Comparison of ENCODE assay signal across 17 cellular contexts in the genomic region with DNA sequence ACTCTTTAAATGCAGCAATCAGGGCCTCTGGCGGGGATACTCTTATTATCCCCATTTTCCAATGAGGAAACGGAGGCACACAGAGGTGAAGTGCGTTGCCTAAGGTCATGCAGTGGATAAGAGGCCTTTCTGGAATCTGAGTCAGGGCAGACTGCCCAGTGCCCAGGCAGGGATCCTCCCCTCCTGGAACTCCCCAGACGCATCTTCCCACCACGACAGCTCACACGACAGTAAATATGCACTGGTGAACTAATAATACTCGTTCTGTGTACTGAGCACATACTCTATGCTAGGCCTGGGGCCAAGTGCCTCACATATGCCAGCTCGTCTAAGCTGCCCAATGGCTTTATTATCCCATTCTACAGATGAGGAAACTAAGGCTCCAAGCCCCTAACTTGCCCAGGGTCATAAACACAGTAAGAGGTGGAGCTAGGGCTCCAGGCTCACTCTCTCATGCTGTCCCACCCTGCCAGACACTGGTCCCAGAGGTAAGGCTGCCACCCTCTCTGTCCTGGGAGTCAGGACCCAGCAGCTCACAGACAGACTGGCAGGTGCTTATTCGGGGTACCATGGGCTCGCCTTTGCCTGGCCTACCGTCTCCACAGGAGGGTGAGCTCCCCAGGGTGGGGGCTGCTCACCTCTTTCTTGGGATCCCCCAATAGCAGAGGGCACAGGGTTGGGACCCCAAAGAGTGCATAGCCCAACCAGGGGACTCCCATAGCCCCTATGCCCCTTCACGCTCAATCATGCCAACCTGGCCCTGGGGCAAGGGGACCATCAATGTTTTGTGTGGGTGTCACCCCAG. TPM values are rescaled to one million over a fixed set of nuclear protein-coding genes. Genes with fewer than 3 reads are reported as not detected.
A peak's percentile ranks its signal among the peaks of the same experiment; 100 is the strongest.
DNase-seq lines count a peak whose midpoint lies in the region; ATAC-seq and TF ChIP-seq lines count a peak whose summit lies in the region.
"Had no signal": no experiment of that assay in that cellular context is flagged by ENCODE, and none has a peak within 500 bp of the region (broad histone marks: within the 10 kb centered on the region; RNA-seq: fewer than 3 reads in every experiment).

No MANE protein-coding gene starts in this region.

- 69 to 70% methylated on average over 9 to 12 of the region's 12 CpGs for WGBS in lower leg skin, 2 donors

- peaks cover 93% of the 10 kb centered on the region for H3K4me1 Mint-ChIP-seq in activated T-cell treated with anti-CD3 and anti-CD28 coated beads, Interleukin-2, amount 50 U/mL, for 72 hours (ENCODE audit: low read depth)
- H3K4me1 Mint-ChIP-seq in immature natural killer cell = peaks cover 77 to 80% of the 10 kb centered on the region in 2 donors
- peaks cover 4% of the 10 kb centered on the region for H3K4me1 Mint-ChIP-seq in mesothelial cell of epicardium

- H3K4me3 Mint-ChIP-seq in activated T-cell treated with anti-CD3 and anti-CD28 coated beads, Interleukin-2, amount 50 U/mL, for 72 hours = peak overlapping the region; percentile 89 to 98
- H3K4me3 Mint-ChIP-seq in immature natural killer cell (peak overlapping the region; percentile 95 to 99 (median 99)), mesothelial cell of epicardium (no peak overlapping the region)

- peaks cover 8% of the 10 kb centered on the region for H3K27me3 ChIP-seq in upper lobe of right lung
- H3K27me3 ChIP-seq: BE2C, pancreas had no signal

- H3K9me3 Mint-ChIP-seq in activated T-cell treated with anti-CD3 and anti-CD28 coated beads, Interleukin-2, amount 50 U/mL, for 72 hours = peaks cover 10 to 11% of the 10 kb centered on the region in 2 donors
- H3K9me3 Mint-ChIP-seq in immature natural killer cell (peaks cover 0 to 4% (median 0%) of the 10 kb centered on the region in 6 donors), mesothelial cell of epicardium (peaks cover 18% of the 10 kb centered on the region)

- H3K36me3 ChIP-seq in upper lobe of right lung = no peaks in the 10 kb centered on the region
- H3K36me3 ChIP-seq: BE2C, gastrocnemius medialis, pancreas, thoracic aorta had no signal

- no peaks in the 10 kb centered on the region for H3K9me3 ChIP-seq in upper lobe of right lung
- H3K9me3 ChIP-seq: BE2C, pancreas, thoracic aorta had no signal

- H3K36me3 Mint-ChIP-seq in activated T-cell treated with anti-CD3 and anti-CD28 coated beads, Interleukin-2, amount 50 U/mL, for 72 hours (ENCODE audit: insufficient read depth in 2 of 2) = peaks cover 50 to 57% of the 10 kb centered on the region in 2 donors
- H3K36me3 Mint-ChIP-seq in immature natural killer cell = peaks cover 40 to 70% (median 57%) of the 10 kb centered on the region in 3 donors
- H3K36me3 Mint-ChIP-seq in mesothelial cell of epicardium = peaks cover 2% of the 10 kb centered on the region

- no peaks in the 10 kb centered on the region for H3K27me3 Mint-ChIP-seq in activated T-cell treated with anti-CD3 and anti-CD28 coated beads, Interleukin-2, amount 50 U/mL, for 72 hours (ENCODE audit: low read depth)
- H3K27me3 Mint-ChIP-seq in immature natural killer cell (ENCODE audit: low read depth in 3 of 3) (peaks cover 36 to 52% (median 40%) of the 10 kb centered on the region in 3 donors), mesothelial cell of epicardium (ENCODE audit: low read depth) (peaks cover 10% of the 10 kb centered on the region)

- intact Hi-C loops in upper lobe of right lung (cut with DNase I) = no loop called here
- intact Hi-C loops in lower leg skin (cut with DNase I; ENCODE audit: low total_unique reads) = loop anchor here (10.0 kb wide), 1 partner anchor 1393 kb away; no protein-coding TSS in a partner anchor

- no peak overlapping the region for H3K27ac ChIP-seq in upper lobe of right lung
- H3K27ac ChIP-seq: gastrocnemius medialis, pancreas, thoracic aorta had no signal

- H3K27ac Mint-ChIP-seq in activated T-cell treated with anti-CD3 and anti-CD28 coated beads, Interleukin-2, amount 50 U/mL, for 72 hours = peak overlapping the region; percentile 82
- H3K27ac Mint-ChIP-seq in immature natural killer cell (peak overlapping the region; percentile 95 to 99 (median 96)), mesothelial cell of epicardium (no peak overlapping the region)

- no peaks in the 10 kb centered on the region for H3K4me1 ChIP-seq in upper lobe of right lung
- H3K4me1 ChIP-seq: BE2C, gastrocnemius medialis, pancreas had no signal

- ATAC-seq in activated T-cell treated with anti-CD3 and anti-CD28 coated beads, Interleukin-2, amount 50 U/mL, for 72 hours (replicated peaks in 1 of 2) = peak in 1 of 2 donors; percentile 3
- ATAC-seq in upper lobe of right lung (no peak), GM18520 (IDR thresholded peaks at IDR 0.05; ENCODE audit: unreplicated experiment) (no peak)
- ATAC-seq: gastrocnemius medialis, pancreas had no signal

- TF ChIP-seq POLR2A in lower leg skin (IDR thresholded peaks at IDR 0.05) = no peak

- TF ChIP-seq CTCF in upper lobe of right lung (IDR thresholded peaks at IDR 0.05) (no peak), lower leg skin (IDR thresholded peaks at IDR 0.05) (no peak), mesothelial cell of epicardium (IDR thresholded peaks at IDR 0.05; ENCODE audit: unreplicated experiment) (no peak)

- peak overlapping the region; percentile 34 for H3K4me3 ChIP-seq in upper lobe of right lung
- H3K4me3 ChIP-seq in lower leg skin (ENCODE audit: low read depth, poor library complexity, severe bottlenecking) = no peak overlapping the region
- H3K4me3 ChIP-seq: gastrocnemius medialis, pancreas, thoracic aorta had no signal

- peak; percentile 47 for DNase-seq in stimulated activated CD4-positive, alpha-beta T cell treated with anti-CD3 and anti-CD28 coated beads, Interleukin-15, amount 100 ng/mL, for 24 hours
- DNase-seq in stimulated activated CD4-positive, alpha-beta T cell treated with anti-CD3 and anti-CD28 coated beads, Interleukin-4, amount 100 ng/mL, for 1 hour = no peak
- DNase-seq in activated T-cell treated with anti-CD3 and anti-CD28 coated beads, Interleukin-2, amount 50 U/mL, for 72 hours = peak in 1 of 2 donors; percentile 38
- no peak for DNase-seq in immature natural killer cell
- no peak for DNase-seq in upper lobe of right lung
- no peak for DNase-seq in lower leg skin (ENCODE audit: low spot score in 2 of 2)
- DNase-seq in mesothelial cell of epicardium (ENCODE audit: low spot score in 2 of 2, unreplicated experiment in 2 of 2) = no peak
- DNase-seq: BE2C, cerebellar nuclear complex, DND-41, gastrocnemius medialis, midbrain had no signal

RNA-seq across cellular contexts. Expression of a gene that starts 2.3 kb away (rescaled TPM):
- 100 to 1,000 TPM; 313 to 440 TPM for total RNA-seq in activated T-cell treated with anti-CD3 and anti-CD28 coated beads, Interleukin-2, amount 50 U/mL, for 72 hours
- polyA plus RNA-seq in immature natural killer cell = 1,000 to 10,000 TPM in 1 of 3 donors, 100 to 1,000 TPM in 2; 863 to 2,762 (median 893) TPM
- total RNA-seq in upper lobe of right lung (10.6 TPM), lower leg skin (10 to 100 TPM in 1 of 4 donors, 1 to 10 TPM in 3; 6.1 to 15.9 (median 8.8) TPM), mesothelial cell of epicardium (1.6 to 2.1 TPM (median 1.7 TPM) in 3 replicates)
- total RNA-seq: endothelial cell of umbilical vein, RPMI7951 had no signal

RNA-seq across cellular contexts. Expression of a gene that starts 37.9 kb away (rescaled TPM):
- total RNA-seq in activated T-cell treated with anti-CD3 and anti-CD28 coated beads, Interleukin-2, amount 50 U/mL, for 72 hours = 10 to 100 TPM; 26.8 to 59.4 TPM
- polyA plus RNA-seq in immature natural killer cell = under 1 TPM in 2 of 3 donors, not detected in 1; 0.28 to 0.52 TPM
- total RNA-seq in upper lobe of right lung (2.1 TPM), lower leg skin (1 to 10 TPM in 3 of 4 donors, under 1 TPM in 1; 0.65 to 7.5 (median 2.8) TPM), mesothelial cell of epicardium (0.18 to 0.47 TPM in 2 of 3 replicates, not detected in the other)
- total RNA-seq: endothelial cell of umbilical vein, RPMI7951, thoracic aorta had no signal
- polyA plus RNA-seq: endothelial cell of umbilical vein had no signal

RNA-seq across cellular contexts. Expression of a gene that starts 40.7 kb away (rescaled TPM):
- 10 to 100 TPM; 22.7 to 30.0 TPM for total RNA-seq in activated T-cell treated with anti-CD3 and anti-CD28 coated beads, Interleukin-2, amount 50 U/mL, for 72 hours
- polyA plus RNA-seq in immature natural killer cell = 1 to 10 TPM in 2 of 3 donors, not detected in 1; 1.5 to 1.8 TPM
- total RNA-seq in upper lobe of right lung (6.1 TPM), lower leg skin (1 to 10 TPM in 3 of 4 donors, under 1 TPM in 1; 0.81 to 8.9 (median 2.1) TPM), mesothelial cell of epicardium (51.8 to 58.3 TPM (median 54.1 TPM) in 3 replicates)

Comparison
In these comparisons a context has a peak if more than half of its experiments do, and no peak if none do; other contexts are left out.
1. RNA of a gene that starts 2.3 kb away (total RNA-seq): 313 to 440 TPM in activated T-cell treated with anti-CD3 and anti-CD28 coated beads, Interleukin-2, amount 50 U/mL, for 72 hours; 10.6 TPM in upper lobe of right lung (single experiment), 6.1 to 15.9 TPM in lower leg skin and 1.6 to 2.1 TPM in mesothelial cell of epicardium; every median in the first group is over 10 times any median in the second.